15 cellular contexts compared by ENCODE assay signal in genomic region chr13:20700288-20700687, GRCh38. TPM values are rescaled to one million over a fixed set of nuclear protein-coding genes. Genes with fewer than 3 reads are reported as not detected.
DNase-seq lines count a peak whose midpoint lies in the region; ATAC-seq and TF ChIP-seq lines count a peak whose summit lies in the region.
"Had no signal": no experiment of that assay in that cellular context is flagged by ENCODE, and none has a peak within 500 bp of the region (broad histone marks: within the 10 kb centered on the region; RNA-seq: fewer than 3 reads in every experiment).

No MANE protein-coding gene starts in this region.

- no peak for TF ChIP-seq CTCF in IMR-90 (conservative IDR thresholded peaks at IDR 0.05; ENCODE audit: low read depth, low read length)
- no peak for TF ChIP-seq CTCF in osteoblast (IDR thresholded peaks at IDR 0.05; ENCODE audit: extremely low read depth, low read depth, low read length)
- no peak for TF ChIP-seq CTCF in endothelial cell (IDR thresholded peaks at IDR 0.05; ENCODE audit: unreplicated experiment)

- H3K27ac Mint-ChIP-seq in endothelial cell (ENCODE audit: unreplicated experiment) = no peak overlapping the region
- H3K27ac Mint-ChIP-seq: B cell; CD8-positive, alpha-beta T cell had no signal

- no peak overlapping the region for H4K91ac ChIP-seq in IMR-90 (ENCODE audit: insufficient read depth, low read depth, low read length)

- no peak overlapping the region for H3K14ac ChIP-seq in IMR-90 (replicated peaks; ENCODE audit: low read depth, low read length)

- H3K4me3 ChIP-seq in IMR-90 (ENCODE audit: insufficient read depth, low read depth, low read length) (no peak overlapping the region), osteoblast (ENCODE audit: insufficient read depth, low read length) (no peak overlapping the region)
- H3K4me3 ChIP-seq: BLaER1 treated with 17β-estradiol and CSF1 and Interleukin-3, amounts not matched to agents 10 nM and 100 nM had no signal

- WGBS in IMR-90 (ENCODE audit: extremely low coverage in 2 of 2, insufficient read length in 1 of 2), 2 experiments = 100% methylated on average over 5 of the region's 6 CpGs; no CpG with 5 or more reads in 1 of the 2 experiments

- H3K23ac ChIP-seq in IMR-90 (ENCODE audit: low read depth, low read length) = no peak overlapping the region

- H3K36me3 Mint-ChIP-seq in endothelial cell (ENCODE audit: low read depth, unreplicated experiment) = peaks cover 3% of the 10 kb centered on the region

- H3K27me3 ChIP-seq in IMR-90 (ENCODE audit: control insufficient read depth, insufficient read depth, low read length) (0 out of 2 replicates have a peak, but pooled peaks cover 2% of the 10 kb centered on the region), osteoblast (ENCODE audit: insufficient read depth, low read length) (peaks cover 26% of the 10 kb centered on the region)

- H3K79me2 ChIP-seq in osteoblast (ENCODE audit: insufficient read depth, low read length) = no peaks in the 10 kb centered on the region

- no peak overlapping the region for H3K4me2 ChIP-seq in IMR-90 (ENCODE audit: low read depth, low read length)
- no peak overlapping the region for H3K4me2 ChIP-seq in osteoblast (ENCODE audit: insufficient read depth, low read length)

- H4K5ac ChIP-seq in IMR-90 (ENCODE audit: low read depth, low read length) = no peak overlapping the region

- H3K79me1 ChIP-seq in IMR-90 (ENCODE audit: low read depth in 1 of 2, low read length in 2 of 2) = 0 out of 4 replicates have a peak, but pooled peaks cover 0 to 5% of the 10 kb centered on the region in 2 experiments

- H2BK5ac ChIP-seq in IMR-90 (ENCODE audit: low read depth, low read length, poor library complexity, severe bottlenecking) = no peak overlapping the region

- ATAC-seq in IMR-90 (ENCODE audit: low read depth) (no peak), left cardiac atrium (no peak)
- ATAC-seq: CD8-positive, alpha-beta T cell had no signal

- H2BK20ac ChIP-seq in IMR-90 (ENCODE audit: low read depth, low read length) = no peak overlapping the region

- H2BK120ac ChIP-seq in IMR-90 (ENCODE audit: low read depth, low read length) = no peak overlapping the region

- no peak overlapping the region for H3K56ac ChIP-seq in IMR-90 (ENCODE audit: extremely low read depth, insufficient read depth, low read length)

- H2AFZ ChIP-seq in IMR-90 (replicated peaks; ENCODE audit: low read length, poor library complexity) (no peak overlapping the region), osteoblast (ENCODE audit: low read length) (no peak overlapping the region)

- no peak overlapping the region for H3K9ac ChIP-seq in IMR-90 (ENCODE audit: low read depth, low read length)
- H3K9ac ChIP-seq: BLaER1 treated with 17β-estradiol and CSF1 and Interleukin-3, amounts not matched to agents 10 nM and 100 nM had no signal

- H3K27me3 Mint-ChIP-seq in endothelial cell (ENCODE audit: unreplicated experiment) = peaks cover 18% of the 10 kb centered on the region

- DNase-seq in IMR-90 = peak; percentile 49
- peak; percentile 18 for DNase-seq in fibroblast of peridontal ligament (ENCODE audit: extremely low read depth)
- DNase-seq in osteoblast (ENCODE audit: insufficient read length, low spot score, missing footprints) = peak; percentile 58
- DNase-seq in NCI-H82 treated with DMSO at 0.1 percent for 48 hours (lab: John Stamatoyannopoulos, UW; ENCODE audit: unreplicated experiment) = no peak
- DNase-seq in left cardiac atrium = no peak
- no peak for DNase-seq in HPDE6-E6E7 (ENCODE audit: extremely low spot score)
- no peak for DNase-seq in endothelial cell (ENCODE audit: low spot score)
- DNase-seq: Calu3; CD8-positive, alpha-beta T cell; DMS79 treated with DMSO at 0.1 percent for 48 hours; GF-D8; GOT3; H7 had no signal

- H3K9me1 ChIP-seq in IMR-90 (ENCODE audit: insufficient read depth, low read length) = peaks cover 7% of the 10 kb centered on the region; the same call in 1 of the 2 replicates

- peaks cover 4% of the 10 kb centered on the region; the same call in 1 of the 2 replicates for H3K4me1 ChIP-seq in IMR-90 (ENCODE audit: control insufficient read depth, insufficient read depth, low read length)
- H3K4me1 ChIP-seq in osteoblast (ENCODE audit: insufficient read depth, low read length) = peaks cover 8% of the 10 kb centered on the region

- no peak for TF ChIP-seq RAD21 in IMR-90 (IDR thresholded peaks at IDR 0.05; ENCODE audit: low read length)

- in situ Hi-C loops in IMR-90 (cut with MboI; ENCODE audit: low sequenced_read_pairs) = loop anchor here (10.0 to 25.0 kb wide), 2 partner anchors 195 to 513 kb away; partner anchors contain the start of gene GJB2

- peaks cover 2% of the 10 kb centered on the region for H3K4me1 Mint-ChIP-seq in endothelial cell (ENCODE audit: unreplicated experiment)

- H3K9me3 Mint-ChIP-seq in endothelial cell (ENCODE audit: unreplicated experiment) = no peaks in the 10 kb centered on the region
- H3K9me3 Mint-ChIP-seq: CD8-positive, alpha-beta T cell had no signal

- no peak overlapping the region for H3K27ac ChIP-seq in IMR-90 (ENCODE audit: insufficient read depth, low read length)
- no peak overlapping the region for H3K27ac ChIP-seq in osteoblast (ENCODE audit: low read depth, low read length)
- H3K27ac ChIP-seq: BLaER1 treated with 17β-estradiol and CSF1 and Interleukin-3, amounts not matched to agents 10 nM and 100 nM had no signal

- no peaks in the 10 kb centered on the region for H3K9me3 ChIP-seq in IMR-90 (ENCODE audit: control insufficient read depth, insufficient read depth, low read length)
- no peaks in the 10 kb centered on the region for H3K9me3 ChIP-seq in osteoblast (ENCODE audit: low read depth, low read length)
- H3K9me3 ChIP-seq: BLaER1 treated with 17β-estradiol and CSF1 and Interleukin-3, amounts not matched to agents 10 nM and 100 nM had no signal

- no peak overlapping the region for H3K4ac ChIP-seq in IMR-90 (ENCODE audit: low read depth, low read length)

- no peak overlapping the region for H4K8ac ChIP-seq in IMR-90 (ENCODE audit: low read depth in 2 of 2, low read length in 2 of 2)

- H3K4me3 Mint-ChIP-seq in endothelial cell (ENCODE audit: unreplicated experiment) = no peak overlapping the region
- H3K4me3 Mint-ChIP-seq: CD8-positive, alpha-beta T cell had no signal

- POLR2A ChIA-PET in IMR-90 (lab: Charles Lee; ENCODE audit: unreplicated experiment) = no interaction called here

- dilution Hi-C loops in IMR-90 (cut with HindIII; ENCODE audit: low sequenced_read_pairs, unreplicated experiment) = no loop called here

- BruUV-seq in IMR-90 (replicated peaks; lab: Mats Ljungman, UMichigan) = no TSS peak

- CTCF ChIA-PET in IMR-90 (lab: Yijun Ruan, JAX) = no interaction called here

- intact Hi-C loops in IMR-90 (cut with micrococcal nuclease) = loop anchor here (5.0 kb wide), 2 partner anchors 88 to 518 kb away; no protein-coding TSS in a partner anchor
- intact Hi-C loops in left cardiac atrium (cut with DNase I) = no loop called here

- H4K20me1 ChIP-seq in IMR-90 (ENCODE audit: insufficient read depth, low read length) = no peaks in the 10 kb centered on the region
- H4K20me1 ChIP-seq in osteoblast (ENCODE audit: insufficient read depth, low read length) = no peaks in the 10 kb centered on the region
- H4K20me1 ChIP-seq: BLaER1 treated with 17β-estradiol and CSF1 and Interleukin-3, amounts not matched to agents 10 nM and 100 nM had no signal

- H3K18ac ChIP-seq in IMR-90 (ENCODE audit: low read depth, low read length) = no peak overlapping the region

- no peak overlapping the region for H2AK5ac ChIP-seq in IMR-90 (ENCODE audit: low read depth, low read length)

- no peak overlapping the region for H2BK15ac ChIP-seq in IMR-90 (ENCODE audit: low read depth, low read length)

- TF ChIP-seq POLR2A in IMR-90 (IDR thresholded peaks at IDR 0.05; ENCODE audit: low read depth, low read length) = no peak

- no peak overlapping the region for H2AK9ac ChIP-seq in IMR-90 (replicated peaks; ENCODE audit: low read depth, low read length, poor library complexity)

- H3K36me3 ChIP-seq in IMR-90 (ENCODE audit: control insufficient read depth, insufficient read depth, low read length) (no peaks in the 10 kb centered on the region), osteoblast (ENCODE audit: insufficient read depth, low read length) (no peaks in the 10 kb centered on the region)
- H3K36me3 ChIP-seq: BLaER1 treated with 17β-estradiol and CSF1 and Interleukin-3, amounts not matched to agents 10 nM and 100 nM had no signal

TF ChIP-seq in IMR-90, 13 proteins besides CTCF, POLR2A, EP300 and RAD21 (continues in another document):
- TF ChIP-seq RFX5 (IDR thresholded peaks at IDR 0.05; ENCODE audit: low read depth, low read length) = no peak
- TF ChIP-seq SMC3 (IDR thresholded peaks at IDR 0.05; ENCODE audit: low read depth, low read length) = no peak
- TF ChIP-seq BHLHE40 (IDR thresholded peaks at IDR 0.05; ENCODE audit: low read depth, low read length) = no peak
- no peak for TF ChIP-seq CEBPB (IDR thresholded peaks at IDR 0.05; ENCODE audit: low read depth, low read length)
- TF ChIP-seq MAFK (IDR thresholded peaks at IDR 0.05; ENCODE audit: low read depth, low read length) = no peak
- TF ChIP-seq MAZ (IDR thresholded peaks at IDR 0.05; ENCODE audit: borderline replicate concordance, low read depth, low read length) = no peak
- no peak for TF ChIP-seq CHD1 (IDR thresholded peaks at IDR 0.05; ENCODE audit: low read depth, low read length)
- no peak for TF ChIP-seq MXI1 (IDR thresholded peaks at IDR 0.05; ENCODE audit: borderline replicate concordance, low read depth, low read length)
- TF ChIP-seq, protein P1, sequence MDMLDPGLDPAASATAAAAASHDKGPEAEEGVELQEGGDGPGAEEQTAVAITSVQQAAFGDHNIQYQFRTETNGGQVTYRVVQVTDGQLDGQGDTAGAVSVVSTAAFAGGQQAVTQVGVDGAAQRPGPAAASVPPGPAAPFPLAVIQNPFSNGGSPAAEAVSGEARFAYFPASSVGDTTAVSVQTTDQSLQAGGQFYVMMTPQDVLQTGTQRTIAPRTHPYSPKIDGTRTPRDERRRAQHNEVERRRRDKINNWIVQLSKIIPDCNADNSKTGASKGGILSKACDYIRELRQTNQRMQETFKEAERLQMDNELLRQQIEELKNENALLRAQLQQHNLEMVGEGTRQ (IDR thresholded peaks at IDR 0.05; ENCODE audit: low read depth, low read length) = no peak
- no peak for TF ChIP-seq RCOR1 (IDR thresholded peaks at IDR 0.05; ENCODE audit: insufficient replicate concordance, low read length)
- TF ChIP-seq NFE2L2 (IDR thresholded peaks at IDR 0.05; ENCODE audit: low read depth, low read length) = no peak
- TF ChIP-seq FOS (IDR thresholded peaks at IDR 0.05; ENCODE audit: low read depth, low read length) = no peak

RNA-seq across cellular contexts. Expression of gene IL17D, which starts 3.2 kb away (rescaled TPM):
- total RNA-seq in IMR-90 (2012; rRNA removed) (0.56 and 0.72 TPM in 2 replicates), osteoblast (2.1 and 2.2 TPM in 2 replicates), left cardiac atrium (1 to 10 TPM; 1.8 to 3.2 TPM), endothelial cell (ENCODE audit: unreplicated experiment) (2.1 TPM)
- 1.2 and 1.4 TPM in 2 replicates for polyA plus RNA-seq in IMR-90 (2012; rRNA removed)
- 0.89 and 1.9 TPM in 2 replicates for polyA plus RNA-seq in IMR-90 (2012; cell fraction: cytosol; rRNA removed)
- polyA plus RNA-seq in IMR-90 (2012; cell fraction: nucleus; rRNA removed; ENCODE audit: low replicate concordance) = 1.4 TPM in 2 replicates
- total RNA-seq: B cell, H7 had no signal

Comparison
In these comparisons a context has a peak if more than half of its experiments do, and no peak if none do; other contexts are left out.
1. DNase-seq: peak in IMR-90 (single experiment), fibroblast of peridontal ligament (single experiment) and osteoblast (single experiment); none in NCI-H82 treated with DMSO at 0.1 percent for 48 hours (single experiment), left cardiac atrium (single experiment), HPDE6-E6E7 (single experiment) and endothelial cell (single experiment).